ENCODE assay signal across 8 cellular contexts in genomic region chr1:28886731-28887417, GRCh38. TPM values are rescaled to one million over a fixed set of nuclear protein-coding genes. Genes with fewer than 3 reads are reported as not detected.
DNase-seq lines count a peak whose midpoint lies in the region; ATAC-seq and TF ChIP-seq lines count a peak whose summit lies in the region.

No MANE protein-coding gene starts in this region.

- peak; percentile 73 for ATAC-seq in CD4-positive, alpha-beta T cell (ENCODE audit: poor library complexity)
- ATAC-seq in GM19467 (IDR thresholded peaks at IDR 0.05; ENCODE audit: unreplicated experiment): peak; percentile 57
- peak; percentile 82 for ATAC-seq in activated T-helper 17 cell treated with anti-CD3 and anti-CD28 coated beads, Interleukin-2, amount 50 U/mL, for 72 hours (replicated peaks)
- ATAC-seq in natural killer cell: peak; percentile 68 to 84 (median 74)

- H3K27me3 Mint-ChIP-seq in CD4-positive, alpha-beta T cell: peaks cover 5% of the 10 kb centered on the region
- no peaks in the 10 kb centered on the region for H3K27me3 Mint-ChIP-seq in activated T-helper 17 cell treated with anti-CD3 and anti-CD28 coated beads, Interleukin-2, amount 50 U/mL, for 72 hours
- H3K27me3 Mint-ChIP-seq in natural killer cell (ENCODE audit: low read depth in 2 of 2): no peaks in the 10 kb centered on the region

- POLR2A ChIA-PET in CD4-positive, alpha-beta T cell (lab: Charles Lee): interaction anchor here (1.0 to 3.3 kb wide), 7 partner anchors 27 to 295 kb away, joined by 3 to 30 read pairs (median 4); partner anchors contain the start of genes EPB41 and SRSF4

- H3K27ac Mint-ChIP-seq in CD4-positive, alpha-beta T cell: peak overlapping the region; percentile 84
- H3K27ac Mint-ChIP-seq in activated T-helper 17 cell treated with anti-CD3 and anti-CD28 coated beads, Interleukin-2, amount 50 U/mL, for 72 hours: peak overlapping the region; percentile 85
- H3K27ac Mint-ChIP-seq in natural killer cell: peak overlapping the region; percentile 88 to 93

- CTCF ChIA-PET in CD4-positive, alpha-beta T cell (lab: Charles Lee): no interaction called here

- peaks cover 8% of the 10 kb centered on the region for H3K36me3 Mint-ChIP-seq in CD4-positive, alpha-beta T cell (ENCODE audit: low read depth)
- peaks cover 7% of the 10 kb centered on the region for H3K36me3 Mint-ChIP-seq in activated T-helper 17 cell treated with anti-CD3 and anti-CD28 coated beads, Interleukin-2, amount 50 U/mL, for 72 hours (ENCODE audit: low read depth)
- H3K36me3 Mint-ChIP-seq in natural killer cell: no peaks in the 10 kb centered on the region

- H3K9me3 Mint-ChIP-seq in CD4-positive, alpha-beta T cell: no peaks in the 10 kb centered on the region
- no peaks in the 10 kb centered on the region for H3K9me3 Mint-ChIP-seq in activated T-helper 17 cell treated with anti-CD3 and anti-CD28 coated beads, Interleukin-2, amount 50 U/mL, for 72 hours
- H3K9me3 Mint-ChIP-seq in natural killer cell: no peaks in the 10 kb centered on the region

- intact Hi-C loops in CD4-positive, alpha-beta T cell (cut with DNase I, micrococcal nuclease): loop anchor here in 1 of 2 experiments (5.0 kb wide), 1 partner anchor 40 kb away; no protein-coding TSS in a partner anchor
- intact Hi-C loops in natural killer cell (cut with micrococcal nuclease): loop anchor here (1.0 to 5.0 kb wide), 2 partner anchors 40 to 295 kb away; partner anchors contain the start of gene SRSF4

- peak; percentile 81 to 91 (median 88) for DNase-seq in CD4-positive, alpha-beta T cell
- peak; percentile 84 for DNase-seq in Jurkat, Clone E6-1 (ENCODE audit: low read depth, low spot score)
- peak; percentile 82 for DNase-seq in RKO (ENCODE audit: low spot score)
- DNase-seq in fibroblast of mammary gland (ENCODE audit: low read depth): peak; percentile 37
- peak; percentile 93 for DNase-seq in natural killer cell
- peak; percentile 81 to 92 (median 88) for DNase-seq in stimulated activated naive CD4-positive, alpha-beta T cell (lab: John Stamatoyannopoulos, UW)

- peaks cover 51% of the 10 kb centered on the region for H3K4me1 Mint-ChIP-seq in CD4-positive, alpha-beta T cell (ENCODE audit: low read depth)
- H3K4me1 Mint-ChIP-seq in activated T-helper 17 cell treated with anti-CD3 and anti-CD28 coated beads, Interleukin-2, amount 50 U/mL, for 72 hours: peaks cover 27% of the 10 kb centered on the region
- H3K4me1 Mint-ChIP-seq in natural killer cell: peaks cover 53 to 63% of the 10 kb centered on the region in 2 donors

- peak overlapping the region; percentile 76 for H3K27ac ChIP-seq in CD4-positive, alpha-beta T cell (ENCODE audit: low read depth, low read length)

- H3K4me3 ChIP-seq in Jurkat, Clone E6-1 (ENCODE audit: low read length): peak overlapping the region; percentile 94
- peak overlapping the region; percentile 64 for H3K4me3 ChIP-seq in fibroblast of mammary gland (ENCODE audit: control insufficient read depth, low read depth, low read length)

- no peaks in the 10 kb centered on the region for H3K27me3 ChIP-seq in CD4-positive, alpha-beta T cell (ENCODE audit: control insufficient read depth, insufficient read depth, low read length)

- H3K4me3 Mint-ChIP-seq in CD4-positive, alpha-beta T cell: peak overlapping the region; percentile 95
- H3K4me3 Mint-ChIP-seq in activated T-helper 17 cell treated with anti-CD3 and anti-CD28 coated beads, Interleukin-2, amount 50 U/mL, for 72 hours: peak overlapping the region; percentile 87
- H3K4me3 Mint-ChIP-seq in natural killer cell: peak overlapping the region; percentile 89

- H3K9me3 ChIP-seq in CD4-positive, alpha-beta T cell (ENCODE audit: control insufficient read depth, low read length): no peaks in the 10 kb centered on the region

- no peak for TF ChIP-seq CTCF in CD4-positive, alpha-beta T cell (IDR thresholded peaks at IDR 0.05)
- no peak for TF ChIP-seq CTCF in fibroblast of mammary gland (conservative IDR thresholded peaks at IDR 0.05; ENCODE audit: control insufficient read depth, insufficient read depth, low read depth, low read length)
- no peak for TF ChIP-seq CTCF in natural killer cell (IDR thresholded peaks at IDR 0.05)

RNA-seq across cellular contexts. Expression of gene EPB41, which starts 27.5 kb away (rescaled TPM):
- 100 to 1,000 TPM; 138 to 145 TPM for total RNA-seq in CD4-positive, alpha-beta T cell
- polyA plus RNA-seq in Jurkat, Clone E6-1 (2012; ENCODE audit: insufficient read depth, insufficient read length): 26.5 TPM
- 10 to 100 TPM; 40.0 to 63.2 TPM for total RNA-seq in activated T-helper 17 cell treated with anti-CD3 and anti-CD28 coated beads, Interleukin-2, amount 50 U/mL, for 72 hours
- 100 to 1,000 TPM; 151 to 196 (median 172) TPM for total RNA-seq in natural killer cell

Comparison
In these comparisons a context has a peak if more than half of its experiments do, and no peak if none do; other contexts are left out.
1. Peak in every context shown above with its lines: DNase-seq, ATAC-seq, H3K4me3 ChIP-seq and H3K27ac ChIP-seq.
2. DNase-seq: peak in every context shown above with its lines; median percentile 93 in natural killer cell; 88 in CD4-positive, alpha-beta T cell; 88 in stimulated activated naive CD4-positive, alpha-beta T cell; 84 in Jurkat, Clone E6-1; 82 in RKO; 37 in fibroblast of mammary gland.